23 cellular contexts compared by ENCODE assay signal in the genomic region with DNA sequence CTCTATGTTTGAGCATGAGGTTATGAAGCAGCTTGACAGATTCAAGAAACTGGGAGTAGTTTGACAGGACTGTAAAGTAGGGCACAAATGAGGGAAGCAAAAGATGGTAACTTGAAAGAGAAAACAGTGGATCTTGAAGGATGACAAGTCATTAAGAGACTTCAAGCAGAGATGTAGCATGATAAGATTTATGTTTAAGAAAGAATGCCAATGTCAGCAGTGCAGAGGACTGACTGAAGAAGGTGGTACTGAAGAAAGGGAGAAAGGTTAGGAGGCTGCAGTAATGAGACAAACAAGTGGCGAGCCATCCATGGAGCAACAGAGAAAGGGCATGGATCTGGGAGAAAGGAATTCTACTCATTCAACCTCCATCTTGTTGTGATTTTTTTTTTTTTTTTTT.
"Had no signal": no experiment of that assay in that cellular context is flagged by ENCODE, and none has a peak within 500 bp of the region (broad histone marks: within the 10 kb centered on the region; RNA-seq: fewer than 3 reads in every experiment).

No MANE protein-coding gene starts in this region.

- H3K27ac ChIP-seq: brain microvascular endothelial cell, coronary artery, dorsolateral prefrontal cortex, gastrocnemius medialis, spleen, suprapubic skin, tibial artery, WERI-Rb-1 had no signal

- ATAC-seq: activated CD4-positive, CD25-positive, alpha-beta regulatory T cell treated with anti-CD3 and anti-CD28 coated beads, Interleukin-2, amount 50 U/mL, for 24 hours; activated T-cell treated with anti-CD3 and anti-CD28 coated beads, Interleukin-2, amount 50 U/mL, for 4 hours; gastrocnemius medialis; left ventricle myocardium superior; right cardiac atrium had no signal

- H3K36me3 ChIP-seq: brain microvascular endothelial cell, gastrocnemius medialis, spleen, suprapubic skin, tibial artery, WERI-Rb-1 had no signal

- H3K9me3 Mint-ChIP-seq: neural crest cell had no signal

- H3K4me1 Mint-ChIP-seq: neural crest cell had no signal

- H3K4me3 Mint-ChIP-seq: activated CD4-positive, alpha-beta memory T cell treated with anti-CD3 and anti-CD28 coated beads, Interleukin-2, amount 10 ng/mL, durations not matched to agents 7 days and 5 days; activated CD4-positive, alpha-beta T cell treated with anti-CD3 and anti-CD28 coated beads, Interleukin-2, amount 10 ng/mL, durations not matched to agents 7 days and 5 days; activated naive CD8-positive, alpha-beta T cell; activated T-cell treated with anti-CD3 and anti-CD28 coated beads, Interleukin-2, amount 50 U/mL, for 4 hours; neural crest cell had no signal

- H3K36me3 Mint-ChIP-seq: activated naive CD8-positive, alpha-beta T cell had no signal

- DNase-seq: activated CD4-positive, alpha-beta memory T cell treated with anti-CD3 and anti-CD28 coated beads, Interleukin-2, amount 10 ng/mL, durations not matched to agents 7 days and 5 days; activated CD4-positive, alpha-beta T cell treated with anti-CD3 and anti-CD28 coated beads, Interleukin-2, amount 10 ng/mL, durations not matched to agents 7 days and 5 days; activated naive CD4-positive, alpha-beta T cell treated with Interleukin-2 at 50 U/mL for 16 hours; activated T-cell treated with anti-CD3 and anti-CD28 coated beads, Interleukin-2, amount 50 U/mL, for 4 hours; brain microvascular endothelial cell; dorsolateral prefrontal cortex; effector memory CD4-positive, alpha-beta T cell; gastrocnemius medialis; glutamatergic neuron; islet precursor cell; left ventricle myocardium superior; occipital lobe; right cardiac atrium; spleen; stimulated activated naive CD4-positive, alpha-beta T cell; T-helper 9 cell; tibial artery; WERI-Rb-1 had no signal

- H3K4me3 ChIP-seq: coronary artery, dorsolateral prefrontal cortex, gastrocnemius medialis, spleen, suprapubic skin, tibial artery had no signal

- H3K27me3 ChIP-seq: brain microvascular endothelial cell, gastrocnemius medialis, spleen, suprapubic skin, tibial artery had no signal

- H3K27ac Mint-ChIP-seq: activated CD4-positive, alpha-beta memory T cell treated with anti-CD3 and anti-CD28 coated beads, Interleukin-2, amount 10 ng/mL, durations not matched to agents 7 days and 5 days; activated CD4-positive, alpha-beta T cell treated with anti-CD3 and anti-CD28 coated beads, Interleukin-2, amount 10 ng/mL, durations not matched to agents 7 days and 5 days; activated naive CD8-positive, alpha-beta T cell had no signal

- H3K27me3 Mint-ChIP-seq: activated CD4-positive, alpha-beta memory T cell treated with anti-CD3 and anti-CD28 coated beads, Interleukin-2, amount 10 ng/mL, durations not matched to agents 7 days and 5 days; activated CD4-positive, alpha-beta T cell treated with anti-CD3 and anti-CD28 coated beads, Interleukin-2, amount 10 ng/mL, durations not matched to agents 7 days and 5 days; activated naive CD8-positive, alpha-beta T cell had no signal

- H3K9me3 ChIP-seq: gastrocnemius medialis, spleen, suprapubic skin, tibial artery had no signal

- H3K4me1 ChIP-seq: spleen, suprapubic skin had no signal
